8 cellular contexts compared by ENCODE assay signal in genomic region chr20:45450097-45450818, GRCh38. TPM values are rescaled to one million over a fixed set of nuclear protein-coding genes. Genes with fewer than 3 reads are reported as not detected.
DNase-seq lines count a peak whose midpoint lies in the region; ATAC-seq and TF ChIP-seq lines count a peak whose summit lies in the region.

No MANE protein-coding gene starts in this region.

- H3K4me3 ChIP-seq in WI38 (ENCODE audit: low read depth, low read length) (no peak overlapping the region), right cardiac atrium (ENCODE audit: low read length) (no peak overlapping the region), spleen (no peak overlapping the region)

- ATAC-seq in right cardiac atrium (peak; percentile 43 to 48), HG03442 (IDR thresholded peaks at IDR 0.05; ENCODE audit: unreplicated experiment) (no peak)

- H3K27me3 ChIP-seq in right cardiac atrium (ENCODE audit: control insufficient read depth, insufficient read depth) (no peaks in the 10 kb centered on the region), spleen (replicated peaks in 1 of 7) (no peaks in the 10 kb centered on the region)

- no peaks in the 10 kb centered on the region for H3K9me3 ChIP-seq in right cardiac atrium (ENCODE audit: control insufficient read depth, low read length)
- H3K9me3 ChIP-seq in spleen: no peaks in the 10 kb centered on the region

- intact Hi-C loops in right cardiac atrium (cut with DNase I) (loop anchor here in 2 of 4 donors (10.0 kb wide), 1 partner anchor 325 kb away; no protein-coding TSS in a partner anchor), spleen (cut with DNase I; ENCODE audit: low total_unique reads) (no loop called here)

- no peak for TF ChIP-seq POLR2A in spleen (IDR thresholded peaks at IDR 0.05)

- H3K27ac ChIP-seq in right cardiac atrium (ENCODE audit: low read length) (no peak overlapping the region), spleen (no peak overlapping the region)

- WGBS in right cardiac atrium: 54% methylated on average over 5 of the region's 5 CpGs
- WGBS in spleen, 5 donors: 64 to 77% (median 72%) methylated on average over 5 of the region's 5 CpGs

- no peaks in the 10 kb centered on the region for H3K4me1 ChIP-seq in right cardiac atrium (ENCODE audit: control insufficient read depth, insufficient read depth, low read length)
- H3K4me1 ChIP-seq in spleen: peaks cover 0 to 28% (median 11%) of the 10 kb centered on the region in 6 donors

- DNase-seq in stimulated activated CD4-positive, alpha-beta T cell treated with anti-CD3 and anti-CD28 coated beads, Interleukin-4, amount 100 ng/mL, for 24 hours: peak; percentile 19
- DNase-seq in stimulated activated CD4-positive, alpha-beta T cell treated with anti-CD3 and anti-CD28 coated beads, Interleukin-4, amount 100 ng/mL, for 4 hours: no peak
- DNase-seq in NCI-H1105 treated with DMSO at 0.1 percent for 48 hours (lab: John Stamatoyannopoulos, UW): peak; percentile 56
- no peak for DNase-seq in right cardiac atrium
- DNase-seq in spleen: no peak
- DNase-seq in stimulated activated CD8-positive, alpha-beta memory T cell treated with anti-CD3 and anti-CD28 coated beads, Interleukin-4, amount 100 ng/mL, for 48 hours: no peak

- H3K36me3 ChIP-seq in spleen: no peaks in the 10 kb centered on the region

- peak; percentile 37; the same call in 1 of the 2 replicates for TF ChIP-seq CTCF in WI38 (IDR thresholded peaks at IDR 0.05; ENCODE audit: low read depth, low read length)
- TF ChIP-seq CTCF in spleen (IDR thresholded peaks at IDR 0.05 in 8 of 11, conservative IDR thresholded peaks at IDR 0.05 in 3 of 11): peak; percentile 29 to 71 (median 57)

RNA-seq across cellular contexts. Expression of gene WFDC2, which starts 19.3 kb away (rescaled TPM):
- total RNA-seq in right cardiac atrium (1 to 10 TPM; 1.1 to 2.7 (median 1.9) TPM), spleen (under 1 TPM in 2 of 7 donors, not detected in 5; 0.74 to 0.79 TPM)
- polyA plus RNA-seq in right cardiac atrium (2.6 TPM), spleen (1 to 10 TPM in 1 of 3 donors, under 1 TPM in 2; 0.35 to 1.5 (median 0.58) TPM)

RNA-seq across cellular contexts. Expression of gene PIGT, which starts 34.3 kb away (rescaled TPM):
- total RNA-seq in right cardiac atrium (100 to 1,000 TPM; 116 to 134 (median 125) TPM), spleen (10 to 100 TPM; 60.2 to 82.8 (median 69.6) TPM)
- polyA plus RNA-seq in right cardiac atrium (140 TPM), spleen (10 to 100 TPM; 42.5 to 51.0 (median 49.8) TPM)

RNA-seq across cellular contexts. Expression of gene DBNDD2, which starts 42.2 kb away (rescaled TPM):
- 100 to 1,000 TPM; 163 to 208 (median 178) TPM for total RNA-seq in right cardiac atrium
- 228 TPM for polyA plus RNA-seq in right cardiac atrium
- total RNA-seq in spleen: 10 to 100 TPM; 15.8 to 38.5 (median 28.1) TPM
- polyA plus RNA-seq in spleen: 10 to 100 TPM; 19.0 to 36.2 (median 31.8) TPM

Comparison
In these comparisons a context has a peak if more than half of its experiments do, and no peak if none do; other contexts are left out.
1. DNase-seq: peak in stimulated activated CD4-positive, alpha-beta T cell treated with anti-CD3 and anti-CD28 coated beads, Interleukin-4, amount 100 ng/mL, for 24 hours (single experiment) and NCI-H1105 treated with DMSO at 0.1 percent for 48 hours (single experiment); none in stimulated activated CD4-positive, alpha-beta T cell treated with anti-CD3 and anti-CD28 coated beads, Interleukin-4, amount 100 ng/mL, for 4 hours (0 of 2), right cardiac atrium (0 of 3), spleen (single experiment) and stimulated activated CD8-positive, alpha-beta memory T cell treated with anti-CD3 and anti-CD28 coated beads, Interleukin-4, amount 100 ng/mL, for 48 hours (single experiment).
2. RNA of gene DBNDD2, which starts 42.2 kb away (total RNA-seq): 163 to 208 TPM in right cardiac atrium; 15.8 to 38.5 TPM in spleen; every median in the first group is over 4 times any median in the second.